Comparison of ENCODE assay signal across 9 cellular contexts in the genomic region with DNA sequence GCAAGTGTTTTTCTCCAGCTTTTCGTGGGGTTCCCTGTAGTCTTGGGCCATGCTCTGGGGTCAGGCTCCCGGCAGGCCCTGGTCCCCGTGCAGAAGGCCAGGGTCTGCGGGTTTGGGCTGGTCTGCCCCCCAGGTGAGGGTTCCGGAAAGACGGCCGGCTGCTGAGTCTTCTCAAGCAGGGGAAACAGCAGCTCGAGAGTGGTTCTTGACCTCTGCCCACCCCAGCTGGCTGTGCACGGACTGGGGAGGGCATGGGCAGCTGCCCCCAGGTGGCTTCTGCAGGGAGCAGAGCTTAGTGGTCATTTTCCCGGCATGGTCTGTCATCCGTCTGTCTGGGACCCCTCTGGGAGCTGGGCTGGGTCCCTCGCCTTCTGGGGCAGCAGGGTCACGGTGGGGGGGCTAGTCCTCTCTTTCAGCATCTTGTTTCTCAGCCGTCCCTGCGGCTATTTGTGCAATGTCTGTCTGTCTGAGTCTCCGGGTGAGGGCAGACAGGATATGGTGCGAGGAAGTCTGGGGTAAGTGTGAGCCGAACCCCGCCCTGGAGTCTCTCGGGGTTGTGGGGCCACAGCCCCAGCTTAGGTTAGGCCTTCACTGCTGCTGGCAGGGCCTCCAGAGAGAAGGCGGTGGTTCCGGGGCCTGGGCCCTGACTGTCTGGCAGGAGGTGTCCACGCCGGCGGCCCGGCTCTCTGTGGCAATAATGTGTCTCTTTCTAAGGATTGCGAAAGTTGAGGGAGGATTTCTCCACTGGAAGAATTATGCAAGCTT. TPM values are rescaled to one million over a fixed set of nuclear protein-coding genes. Genes with fewer than 3 reads are reported as not detected.
DNase-seq lines count a peak whose midpoint lies in the region; ATAC-seq and TF ChIP-seq lines count a peak whose summit lies in the region.
"Had no signal": no experiment of that assay in that cellular context is flagged by ENCODE, and none has a peak within 500 bp of the region (broad histone marks: within the 10 kb centered on the region; RNA-seq: fewer than 3 reads in every experiment).

No MANE protein-coding gene starts in this region.

- H3K27ac Mint-ChIP-seq in neural crest cell (ENCODE audit: unreplicated experiment), result peak overlapping the region; percentile 62

- H3K27ac ChIP-seq in tibial artery, result peak overlapping the region; percentile 90 to 94

- H3K36me3 ChIP-seq in tibial artery, result no peaks in the 10 kb centered on the region

- H3K27me3 Mint-ChIP-seq in neural crest cell (ENCODE audit: low read depth), result no peaks in the 10 kb centered on the region

- no peaks in the 10 kb centered on the region for H3K9me3 ChIP-seq in tibial artery

- H3K4me3 Mint-ChIP-seq in neural crest cell, result peak overlapping the region; percentile 72

- intact Hi-C loops in tibial artery (cut with DNase I; ENCODE audit: low total_unique reads), result loop anchor here (5.0 kb wide), 2 partner anchors 37 to 78 kb away; no protein-coding TSS in a partner anchor

- H3K27me3 ChIP-seq in tibial artery, result no peaks in the 10 kb centered on the region

- DNase-seq in EL (peak; percentile 89), MV-4-11 (lab: John Stamatoyannopoulos, UW) (peak; percentile 99), fibroblast of gingiva (ENCODE audit: low read depth) (peak; percentile 98), neural crest cell (ENCODE audit: low read depth, low spot score) (no peak), tibial artery (peak; percentile 97 to 98), NCI-H2227 (lab: John Stamatoyannopoulos, UW; ENCODE audit: unreplicated experiment) (no peak)
- DNase-seq in activated T-helper 1 cell treated with anti-CD3 and anti-CD28 coated beads, Interleukin-2, amount 50 U/mL, for 16 hours (ENCODE audit: low read depth in 1 of 2, low spot score in 1 of 2), result peak; percentile 52 to 74

- no peak for TF ChIP-seq CTCF in neural crest cell (conservative IDR thresholded peaks at IDR 0.05)
- no peak for TF ChIP-seq CTCF in tibial artery (IDR thresholded peaks at IDR 0.05)

- H3K9me3 Mint-ChIP-seq in neural crest cell, result no peaks in the 10 kb centered on the region

- peaks cover 11 to 83% (median 69%) of the 10 kb centered on the region in 4 donors for H3K4me1 ChIP-seq in tibial artery

- H3K36me3 Mint-ChIP-seq in neural crest cell (ENCODE audit: low read depth), result no peaks in the 10 kb centered on the region

- H3K4me3 ChIP-seq in tibial artery, result peak overlapping the region; percentile 84 to 88

- ATAC-seq in GM19023 (IDR thresholded peaks at IDR 0.05; ENCODE audit: unreplicated experiment), result no peak
- ATAC-seq: HCT116 had no signal

- H3K4me1 Mint-ChIP-seq in neural crest cell, result peaks cover 64% of the 10 kb centered on the region

RNA-seq across cellular contexts. Expression of a gene that starts 6.1 kb away (rescaled TPM):
- 58.9 and 62.0 TPM in 2 replicates for total RNA-seq in neural crest cell

RNA-seq across cellular contexts. Expression of a gene that starts 39.6 kb away (rescaled TPM):
- total RNA-seq in neural crest cell, result 80.9 and 93.7 TPM in 2 replicates

Comparison
In these comparisons a context has a peak if more than half of its experiments do, and no peak if none do; other contexts are left out.
1. DNase-seq: peak in EL (single experiment), MV-4-11 (single experiment), activated T-helper 1 cell treated with anti-CD3 and anti-CD28 coated beads, Interleukin-2, amount 50 U/mL, for 16 hours (2 of 2), fibroblast of gingiva (single experiment) and tibial artery (2 of 2); none in neural crest cell (single experiment) and NCI-H2227 (single experiment).